Comparison of ENCODE assay signal across 8 cellular contexts in the genomic region with DNA sequence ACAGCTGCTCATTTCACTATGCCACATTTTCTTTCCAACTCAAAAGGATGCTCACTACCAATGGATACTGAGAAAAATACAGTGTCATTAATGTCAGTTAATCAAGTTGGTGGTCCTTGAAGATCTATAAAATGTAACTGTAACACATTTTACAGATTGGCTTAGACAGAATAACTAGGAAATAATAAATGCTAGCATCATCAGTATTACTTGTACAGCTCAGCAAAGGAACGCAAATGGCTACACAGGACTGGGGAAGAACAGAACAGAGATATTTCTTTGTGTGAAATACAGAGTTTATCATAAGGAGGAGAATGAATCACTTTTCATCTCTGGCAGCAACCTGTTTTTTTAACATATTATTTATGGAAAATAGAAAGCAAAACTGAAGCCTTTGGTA. TPM values are rescaled to one million over a fixed set of nuclear protein-coding genes. Genes with fewer than 3 reads are reported as not detected.
A peak's percentile ranks its signal among the peaks of the same experiment; 100 is the strongest.
DNase-seq lines count a peak whose midpoint lies in the region; ATAC-seq lines count a peak whose summit lies in the region.

No MANE protein-coding gene starts in this region.

- H3K9me3 Mint-ChIP-seq in CD4-positive, CD25-positive, alpha-beta regulatory T cell = no peaks in the 10 kb centered on the region
- H3K9me3 Mint-ChIP-seq in naive B cell = peaks cover 0 to 2% (median 0%) of the 10 kb centered on the region in 7 donors

- H3K9me3 ChIP-seq in CD4-positive, CD25-positive, alpha-beta regulatory T cell (ENCODE audit: control insufficient read depth in 2 of 2, low read length in 2 of 2) = no peaks in the 10 kb centered on the region
- H3K9me3 ChIP-seq in aorta (ENCODE audit: control insufficient read depth, low read length) (no peaks in the 10 kb centered on the region), SJCRH30 (replicated peaks) (no peaks in the 10 kb centered on the region)

- peak overlapping the region; percentile 50 to 93 (median 74) for H3K4me3 Mint-ChIP-seq in CD4-positive, CD25-positive, alpha-beta regulatory T cell
- peak overlapping the region; percentile 70 to 98 (median 92) for H3K4me3 Mint-ChIP-seq in naive B cell

- ATAC-seq in CD4-positive, CD25-positive, alpha-beta regulatory T cell (ENCODE audit: low read depth in 2 of 2) = no peak
- peak; percentile 4 for ATAC-seq in HG02623 (IDR thresholded peaks at IDR 0.05; ENCODE audit: unreplicated experiment)
- no peak for ATAC-seq in naive B cell (ENCODE audit: low read depth in 2 of 2)
- ATAC-seq in aorta (ENCODE audit: low FRiP score) = no peak
- no peak for ATAC-seq in HG03571 (IDR thresholded peaks at IDR 0.05; ENCODE audit: unreplicated experiment)

- H3K27me3 ChIP-seq in CD4-positive, CD25-positive, alpha-beta regulatory T cell (ENCODE audit: control insufficient read depth, insufficient read depth, low read length) = no peaks in the 10 kb centered on the region
- H3K27me3 ChIP-seq in aorta (ENCODE audit: control insufficient read depth in 1 of 2, insufficient read depth in 2 of 2, low read length in 1 of 2) = no peaks in the 10 kb centered on the region
- H3K27me3 ChIP-seq in SJCRH30 = no peaks in the 10 kb centered on the region

- intact Hi-C loops in aorta (cut with DNase I) = loop anchor here in 1 of 2 donors (5.0 kb wide), 1 partner anchor 49 kb away; no protein-coding TSS in a partner anchor

- peaks cover 5 to 18% (median 11%) of the 10 kb centered on the region in 4 donors for H3K4me1 Mint-ChIP-seq in CD4-positive, CD25-positive, alpha-beta regulatory T cell
- H3K4me1 Mint-ChIP-seq in naive B cell = peaks cover 14 to 19% (median 14%) of the 10 kb centered on the region in 3 donors

- no peak for DNase-seq in CD4-positive, CD25-positive, alpha-beta regulatory T cell
- DNase-seq in naive B cell (no peak), aorta (no peak), UCSD-AML1 (lab: John Stamatoyannopoulos, UW; ENCODE audit: unreplicated experiment) (no peak), SJCRH30 (no peak)

- peak overlapping the region; percentile 88 for H3K4me3 ChIP-seq in CD4-positive, CD25-positive, alpha-beta regulatory T cell (ENCODE audit: low read depth, low read length)
- H3K4me3 ChIP-seq in aorta (ENCODE audit: low read length in 2 of 2) = no peak overlapping the region
- H3K4me3 ChIP-seq in SJCRH30 = no peak overlapping the region

- 71 to 79% methylated on average over 1 of the region's 1 CpG for WGBS in aorta, 2 donors

- peaks cover 10% of the 10 kb centered on the region for H3K27me3 Mint-ChIP-seq in CD4-positive, CD25-positive, alpha-beta regulatory T cell
- peaks cover 0 to 5% (median 2%) of the 10 kb centered on the region in 3 donors for H3K27me3 Mint-ChIP-seq in naive B cell

- H3K4me1 ChIP-seq in CD4-positive, CD25-positive, alpha-beta regulatory T cell (ENCODE audit: control insufficient read depth, insufficient read depth, low read length, poor library complexity, severe bottlenecking) = peaks cover 6% of the 10 kb centered on the region
- H3K4me1 ChIP-seq in aorta (ENCODE audit: control insufficient read depth in 1 of 2, insufficient read depth in 2 of 2, low read length in 2 of 2) (no peaks in the 10 kb centered on the region), SJCRH30 (no peaks in the 10 kb centered on the region)

- peak overlapping the region; percentile 81 to 92 (median 88) for H3K27ac Mint-ChIP-seq in CD4-positive, CD25-positive, alpha-beta regulatory T cell
- peak overlapping the region; percentile 79 to 98 (median 94) for H3K27ac Mint-ChIP-seq in naive B cell

- H3K27ac ChIP-seq in CD4-positive, CD25-positive, alpha-beta regulatory T cell (ENCODE audit: insufficient read depth, low read length, poor library complexity, severe bottlenecking) = peak overlapping the region; percentile 8
- H3K27ac ChIP-seq in angular gyrus (ENCODE audit: low read depth, low read length) (peak overlapping the region; percentile 87), aorta (ENCODE audit: low read depth in 1 of 2, low read length in 2 of 2) (no peak overlapping the region), SJCRH30 (no peak overlapping the region)

- H3K36me3 Mint-ChIP-seq in CD4-positive, CD25-positive, alpha-beta regulatory T cell = no peaks in the 10 kb centered on the region
- no peaks in the 10 kb centered on the region for H3K36me3 Mint-ChIP-seq in naive B cell

- H3K36me3 ChIP-seq in CD4-positive, CD25-positive, alpha-beta regulatory T cell (ENCODE audit: control insufficient read depth, insufficient read depth, low read length) = no peaks in the 10 kb centered on the region
- H3K36me3 ChIP-seq in aorta (ENCODE audit: control insufficient read depth in 1 of 2, insufficient read depth in 2 of 2, low read length in 1 of 2) (no peaks in the 10 kb centered on the region), SJCRH30 (no peaks in the 10 kb centered on the region)

RNA-seq across cellular contexts. Expression of a gene that starts 8.2 kb away (rescaled TPM):
- total RNA-seq in CD4-positive, CD25-positive, alpha-beta regulatory T cell = 89.7 TPM
- 10 to 100 TPM; 10.0 to 22.2 (median 13.7) TPM for polyA plus RNA-seq in CD4-positive, CD25-positive, alpha-beta regulatory T cell
- 10 to 100 TPM; 20.4 to 67.9 (median 26.6) TPM for polyA plus RNA-seq in naive B cell (ENCODE audit: low read depth in 6 of 6)
- 100 to 1,000 TPM; 149 to 213 TPM for total RNA-seq in aorta
- polyA plus RNA-seq in aorta = 10 to 100 TPM; 27.1 to 30.1 TPM
- total RNA-seq in SJCRH30 (2014; rRNA removed; shearing (Covaris generic)) = 224 and 254 TPM in 2 replicates

Comparison
In these comparisons a context has a peak if more than half of its experiments do, and no peak if none do; other contexts are left out.
1. H3K27ac ChIP-seq: peak in CD4-positive, CD25-positive, alpha-beta regulatory T cell (single experiment) and angular gyrus (single experiment); none in aorta (0 of 2) and SJCRH30 (single experiment).